8 cellular contexts compared by ENCODE assay signal in genomic region chr1:243713470-243714186, GRCh38.
DNase-seq lines count a peak whose midpoint lies in the region; ATAC-seq, FAIRE-seq and TF ChIP-seq lines count a peak whose summit lies in the region.

No MANE protein-coding gene starts in this region.

- H2AFZ ChIP-seq in astrocyte (ENCODE audit: low read depth, low read length), result no peak overlapping the region

- H3K4me3 Mint-ChIP-seq in astrocyte (ENCODE audit: unreplicated experiment), result no peak overlapping the region
- peak overlapping the region; percentile 43 for H3K4me3 Mint-ChIP-seq in mesothelial cell of epicardium

- H3K79me2 ChIP-seq in astrocyte (ENCODE audit: insufficient read depth, low read length), result peaks cover 25% of the 10 kb centered on the region

- no peaks in the 10 kb centered on the region for H3K27me3 ChIP-seq in BE2C
- H3K27me3 ChIP-seq in astrocyte (ENCODE audit: insufficient read depth, low read length), result no peaks in the 10 kb centered on the region

- H3K4me1 Mint-ChIP-seq in astrocyte (ENCODE audit: low read depth, unreplicated experiment) (peaks cover 31% of the 10 kb centered on the region), mesothelial cell of epicardium (peaks cover 44% of the 10 kb centered on the region)

- H3K9me3 ChIP-seq in BE2C, result no peaks in the 10 kb centered on the region
- H3K9me3 ChIP-seq in astrocyte (ENCODE audit: insufficient read depth, low read depth, low read length), result no peaks in the 10 kb centered on the region

- ATAC-seq in HG03439 (IDR thresholded peaks at IDR 0.05; ENCODE audit: unreplicated experiment), result no peak
- no peak for ATAC-seq in HG03097 (IDR thresholded peaks at IDR 0.05; ENCODE audit: low FRiP score, unreplicated experiment)

- H3K9ac ChIP-seq in astrocyte (ENCODE audit: low read length), result peak overlapping the region; percentile 32

- TF ChIP-seq CTCF in BE2C (IDR thresholded peaks at IDR 0.05; ENCODE audit: low read depth, low read length) (no peak), astrocyte (IDR thresholded peaks at IDR 0.05; ENCODE audit: insufficient read depth, low read depth, low read length) (no peak), mesothelial cell of epicardium (IDR thresholded peaks at IDR 0.05; ENCODE audit: unreplicated experiment) (no peak)

- DNase-seq in BE2C (peak; percentile 16), NCI-H2029 (lab: John Stamatoyannopoulos, UW) (peak; percentile 49), astrocyte (ENCODE audit: low read depth) (peak; percentile 68), mesothelial cell of epicardium (ENCODE audit: low spot score in 2 of 2, unreplicated experiment in 2 of 2) (no peak), HT-29 (ENCODE audit: low spot score) (no peak), OCI-M1 (lab: John Stamatoyannopoulos, UW) (no peak)

- H3K27ac ChIP-seq in astrocyte (ENCODE audit: low read depth, low read length), result no peak overlapping the region

- no peaks in the 10 kb centered on the region for H3K9me3 Mint-ChIP-seq in astrocyte (ENCODE audit: unreplicated experiment)
- H3K9me3 Mint-ChIP-seq in mesothelial cell of epicardium, result no peaks in the 10 kb centered on the region

- H3K4me1 ChIP-seq in BE2C (peaks cover 14% of the 10 kb centered on the region), astrocyte (ENCODE audit: insufficient read depth, low read length) (peaks cover 18% of the 10 kb centered on the region)

- no peaks in the 10 kb centered on the region for H3K27me3 Mint-ChIP-seq in astrocyte (ENCODE audit: low read depth, unreplicated experiment)
- no peaks in the 10 kb centered on the region for H3K27me3 Mint-ChIP-seq in mesothelial cell of epicardium (ENCODE audit: low read depth)

- no peaks in the 10 kb centered on the region for H4K20me1 ChIP-seq in astrocyte (ENCODE audit: insufficient read depth, low read length)

- H3K4me3 ChIP-seq in BE2C (ENCODE audit: low read depth, low read length) (peak overlapping the region; percentile 53), astrocyte (ENCODE audit: insufficient read depth, low read depth, low read length) (peak overlapping the region; percentile 15)

- H3K27ac Mint-ChIP-seq in astrocyte (ENCODE audit: unreplicated experiment), result no peak overlapping the region
- H3K27ac Mint-ChIP-seq in mesothelial cell of epicardium, result peak overlapping the region; percentile 72

- FAIRE-seq in astrocyte (lab: Jason Lieb, UNC), result no peak

- H3K36me3 Mint-ChIP-seq in astrocyte (ENCODE audit: low read depth, unreplicated experiment), result no peaks in the 10 kb centered on the region
- peaks cover 2% of the 10 kb centered on the region for H3K36me3 Mint-ChIP-seq in mesothelial cell of epicardium

- no peaks in the 10 kb centered on the region for H3K36me3 ChIP-seq in BE2C
- no peaks in the 10 kb centered on the region for H3K36me3 ChIP-seq in astrocyte (ENCODE audit: insufficient read depth, low read length)

- peak overlapping the region; percentile 77 for H3K4me2 ChIP-seq in astrocyte (ENCODE audit: low read length)

Comparison
In these comparisons a context has a peak if more than half of its experiments do, and no peak if none do; other contexts are left out.
1. DNase-seq: peak in BE2C (single experiment), NCI-H2029 (single experiment) and astrocyte (single experiment); none in mesothelial cell of epicardium (0 of 2), HT-29 (single experiment) and OCI-M1 (single experiment).